8 cellular contexts compared by ENCODE assay signal in genomic region chr3:53072653-53073552, GRCh38. TPM values are rescaled to one million over a fixed set of nuclear protein-coding genes. Genes with fewer than 3 reads are reported as not detected.
DNase-seq lines count a peak whose midpoint lies in the region; ATAC-seq, FAIRE-seq and TF ChIP-seq lines count a peak whose summit lies in the region.

No MANE protein-coding gene starts in this region.

- H3K27ac ChIP-seq in coronary artery (peak overlapping the region; percentile 51 to 66), HepG2 (ENCODE audit: extremely low read length, insufficient read depth, low read length) (peak overlapping the region; percentile 71)

- CTCF ChIA-PET in activated CD4-positive, alpha-beta T cell treated with anti-CD3 and anti-CD28 coated beads for 36 hours (lab: Charles Lee): interaction anchor here (0.6 to 1.9 kb wide), 5 partner anchors 136 to 304 kb away, joined by 3 to 9 read pairs (median 5); no protein-coding TSS in a partner anchor
- CTCF ChIA-PET in HepG2 (lab: Yijun Ruan, JAX; ENCODE audit: low intra/inter-chr PET ratio, low total read pairs): interaction anchor here (2.1 kb wide), 2 partner anchors 138 to 221 kb away, joined by 10 to 14 read pairs; no protein-coding TSS in a partner anchor

- no peaks in the 10 kb centered on the region for H3K79me2 ChIP-seq in HepG2 (ENCODE audit: insufficient read depth, low read length)

- peak; percentile 81 for ATAC-seq in GM18870 (IDR thresholded peaks at IDR 0.05; ENCODE audit: unreplicated experiment)
- ATAC-seq in HG03108 (IDR thresholded peaks at IDR 0.05; ENCODE audit: unreplicated experiment): peak; percentile 80
- peak; percentile 94 for ATAC-seq in activated CD4-positive, alpha-beta T cell treated with anti-CD3 and anti-CD28 coated beads for 36 hours
- peak; percentile 93 for ATAC-seq in HepG2

- peak overlapping the region; percentile 70 for H3K9ac ChIP-seq in HepG2 (ENCODE audit: insufficient read depth, low read depth, low read length)

- no peaks in the 10 kb centered on the region for H3K27me3 Mint-ChIP-seq in activated CD4-positive, alpha-beta T cell treated with anti-CD3 and anti-CD28 coated beads for 36 hours

- peaks cover 18% of the 10 kb centered on the region for H3K4me1 Mint-ChIP-seq in activated CD4-positive, alpha-beta T cell treated with anti-CD3 and anti-CD28 coated beads for 36 hours

- peaks cover 27% of the 10 kb centered on the region for H3K4me1 ChIP-seq in HepG2 (ENCODE audit: insufficient read depth, low read length)

- H3K4me3 Mint-ChIP-seq in activated CD4-positive, alpha-beta T cell treated with anti-CD3 and anti-CD28 coated beads for 36 hours: peak overlapping the region; percentile 81

- DNase-seq in AG09319 (ENCODE audit: extremely low read depth, low read depth) (peak; percentile 32), NCI-H460 (ENCODE audit: extremely low read depth, low read depth) (peak; percentile 43), coronary artery (ENCODE audit: low spot score) (peak; percentile 84), HepG2 (ENCODE audit: low spot score) (peak; percentile 81)
- DNase-seq in activated CD4-positive, alpha-beta T cell treated with anti-CD3 and anti-CD28 coated beads for 36 hours: peak; percentile 95
- peak; percentile 84 to 86 for DNase-seq in stimulated activated CD4-positive, alpha-beta T cell treated with anti-CD3 and anti-CD28 coated beads, Interleukin-2, amount 100 ng/mL, for 48 hours

- TF ChIP-seq RAD21 in HepG2 (CRISPR knock-in tag; IDR thresholded peaks at IDR 0.05): peak; percentile 91

- no peaks in the 10 kb centered on the region for H3K9me3 Mint-ChIP-seq in activated CD4-positive, alpha-beta T cell treated with anti-CD3 and anti-CD28 coated beads for 36 hours (ENCODE audit: low read depth)

- no peaks in the 10 kb centered on the region for H3K9me3 ChIP-seq in HepG2 (ENCODE audit: low read length)

- peak; percentile 98 for TF ChIP-seq CTCF in AG09319 (IDR thresholded peaks at IDR 0.05; ENCODE audit: low read depth, low read length)
- peak; percentile 91 for TF ChIP-seq CTCF in coronary artery (IDR thresholded peaks at IDR 0.05)
- peak; percentile 99 for TF ChIP-seq CTCF in HepG2 (CRISPR knock-in tag; IDR thresholded peaks at IDR 0.05)

- peak overlapping the region; percentile 54 for H2AFZ ChIP-seq in HepG2 (ENCODE audit: low read length)

- H3K4me2 ChIP-seq in HepG2 (ENCODE audit: low read depth, low read length): peak overlapping the region; percentile 100

- H3K36me3 ChIP-seq in HepG2 (replicated peaks in 1 of 2; ENCODE audit: control insufficient read depth in 1 of 2, insufficient read depth in 2 of 2, low read length in 2 of 2): no peaks in the 10 kb centered on the region

- H4K20me1 ChIP-seq in HepG2 (ENCODE audit: insufficient read depth, low read length): no peaks in the 10 kb centered on the region

- H3K27ac Mint-ChIP-seq in activated CD4-positive, alpha-beta T cell treated with anti-CD3 and anti-CD28 coated beads for 36 hours: peak overlapping the region; percentile 97

- TF ChIP-seq EP300 in HepG2 (IDR thresholded peaks at IDR 0.05; ENCODE audit: low read depth in 2 of 2, low read length in 2 of 2): no peak
- TF ChIP-seq EP300 in HepG2 (CRISPR knock-in tag; IDR thresholded peaks at IDR 0.05; ENCODE audit: borderline replicate concordance): no peak

- POLR2A ChIA-PET in activated CD4-positive, alpha-beta T cell treated with anti-CD3 and anti-CD28 coated beads for 36 hours (lab: Charles Lee): interaction anchor here (0.6 kb wide), 1 partner anchor 30 kb away, joined by 3 read pairs; no protein-coding TSS in a partner anchor
- POLR2A ChIA-PET in HepG2 (lab: Yijun Ruan, JAX): interaction anchor here (1.9 kb wide), 1 partner anchor 20 kb away, joined by 4 read pairs; no protein-coding TSS in a partner anchor

- no peaks in the 10 kb centered on the region for H3K36me3 Mint-ChIP-seq in activated CD4-positive, alpha-beta T cell treated with anti-CD3 and anti-CD28 coated beads for 36 hours (ENCODE audit: low read depth)

- WGBS in HepG2 (ENCODE audit: low lambda C conversion rate): 0% methylated on average over 12 of the region's 32 CpGs

- H3K27me3 ChIP-seq in HepG2 (ENCODE audit: control insufficient read depth in 1 of 2, insufficient read depth in 2 of 2, low read length in 2 of 2): peaks cover 0 to 1% of the 10 kb centered on the region in 2 experiments; a peak in 2 of 5 replicates

- intact Hi-C loops in activated CD4-positive, alpha-beta T cell treated with anti-CD3 and anti-CD28 coated beads for 36 hours (cut with DNase I, micrococcal nuclease): loop anchor here (1.0 to 2.0 kb wide), 6 partner anchors 26 to 331 kb away; partner anchors contain the start of genes SFMBT1 (in 2 of the 2) and STIMATE (in 1 of the 2)
- intact Hi-C loops in HepG2 (cut with micrococcal nuclease; ENCODE audit: unreplicated experiment): loop anchor here (1.0 to 10.0 kb wide), 3 partner anchors 139 to 328 kb away; no protein-coding TSS in a partner anchor

- peak overlapping the region; percentile 78 for H3K4me3 ChIP-seq in coronary artery
- peak overlapping the region; percentile 67 to 83 (median 70) for H3K4me3 ChIP-seq in HepG2 (replicated peaks in 1 of 3; ENCODE audit: insufficient read depth in 1 of 3, low read depth in 2 of 3, low read length in 3 of 3)

- peak; percentile 71 for FAIRE-seq in HepG2 (lab: Jason Lieb, UNC)

- peak; percentile 45 to 82; a peak in 3 of 4 replicates for TF ChIP-seq POLR2A in HepG2 (IDR thresholded peaks at IDR 0.05; ENCODE audit: insufficient read depth in 1 of 2, low read depth in 2 of 2, low read length in 2 of 2)

- in situ Hi-C loops in HepG2 (cut with HindIII; ENCODE audit: extremely low pct_ligation_motif_present, low pct_unique_long_range_greater_than_20kb): no loop called here

- BruUV-seq in HepG2 (replicated peaks; lab: Mats Ljungman, UMichigan): no TSS peak

TF ChIP-seq in HepG2, 621 proteins besides CTCF, POLR2A, EP300 and RAD21 (continues in another document):
- TF ChIP-seq CEBPG (CRISPR knock-in tag; IDR thresholded peaks at IDR 0.05) (no peak; the same call in 1 of the 2 replicates), ZNF20 (CRISPR knock-in tag; IDR thresholded peaks at IDR 0.05) (no peak), RBM39 (IDR thresholded peaks at IDR 0.05; ENCODE audit: low read depth, low read length, poor library complexity, severe bottlenecking) (peak; percentile 33)

RNA-seq across cellular contexts. Expression of gene SFMBT1, which starts 27.0 kb away (rescaled TPM):
- total RNA-seq in NCI-H460 (2014; rRNA removed; shearing (Covaris generic)): 9.6 and 10.1 TPM in 2 replicates
- polyA plus RNA-seq in NCI-H460 (2014; cell fraction: nucleus; rRNA removed): 6.4 and 6.6 TPM in 2 replicates
- total RNA-seq in activated CD4-positive, alpha-beta T cell treated with anti-CD3 and anti-CD28 coated beads for 36 hours: 10 to 100 TPM; 14.5 to 20.3 TPM
- 12.8 and 15.6 TPM in 2 replicates for total RNA-seq in HepG2 (2016; rRNA removed; fragmentation: Illumina TruSeq; extraction: Trizol)
- total RNA-seq in HepG2 (2016; cell fraction: cytosol; rRNA removed; fragmentation: Illumina TruSeq; extraction: Trizol; ENCODE audit: low read depth): 8.9 and 9.3 TPM in 2 replicates
- 14.5 and 15.1 TPM in 2 replicates for total RNA-seq in HepG2 (2016; cell fraction: insoluble cytoplasmic fraction; rRNA removed; fragmentation: Illumina TruSeq; extraction: Trizol)
- 10.0 and 10.3 TPM in 2 replicates for total RNA-seq in HepG2 (2016; cell fraction: membrane; rRNA removed; fragmentation: Illumina TruSeq; extraction: Trizol)
- 9.9 and 12.6 TPM in 2 replicates for total RNA-seq in HepG2 (2016; cell fraction: nucleus; rRNA removed; fragmentation: Illumina TruSeq; extraction: Trizol)
- polyA plus RNA-seq in HepG2 (2011; rRNA removed): 3.8 and 4.0 TPM in 2 replicates
- polyA plus RNA-seq in HepG2 (2011; cell fraction: cytosol; rRNA removed): 2.9 and 3.8 TPM in 2 replicates
- 3.1 and 5.0 TPM in 2 replicates for polyA plus RNA-seq in HepG2 (2011; cell fraction: nucleus; rRNA removed)
- 3.3 TPM in 2 replicates for polyA plus RNA-seq in HepG2 (2012)
- 1.5 TPM in 2 replicates for polyA plus RNA-seq in HepG2 (2016; cell fraction: cytosol; fragmentation: Illumina TruSeq; extraction: Trizol; ENCODE audit: low read depth)
- 9.8 and 11.0 TPM in 2 replicates for polyA plus RNA-seq in HepG2 (2016; cell fraction: insoluble cytoplasmic fraction; fragmentation: Illumina TruSeq; extraction: Trizol; ENCODE audit: low read depth)
- 4.1 and 4.6 TPM in 2 replicates for polyA plus RNA-seq in HepG2 (2016; cell fraction: membrane; fragmentation: Illumina TruSeq; extraction: Trizol; ENCODE audit: low read depth)
- polyA plus RNA-seq in HepG2 (2016; cell fraction: nucleus; fragmentation: Illumina TruSeq; extraction: Trizol; ENCODE audit: insufficient read depth, low read depth): 9.0 and 10.5 TPM in 2 replicates
- 13.9 and 50.6 TPM in 2 replicates for polyA minus RNA-seq in HepG2 (2011; rRNA and poly(A)+ RNA removed; ENCODE audit: low replicate concordance)
- 5.8 and 10.0 TPM in 2 replicates for polyA minus RNA-seq in HepG2 (2011; cell fraction: cytosol; rRNA and poly(A)+ RNA removed)
- 13.1 and 13.9 TPM in 2 replicates for polyA minus RNA-seq in HepG2 (2011; cell fraction: nucleus; rRNA and poly(A)+ RNA removed)

RNA-seq across cellular contexts. Expression of gene RFT1, which starts 57.3 kb away (rescaled TPM):
- total RNA-seq in NCI-H460 (2014; rRNA removed; shearing (Covaris generic)): 23.5 and 26.8 TPM in 2 replicates
- polyA plus RNA-seq in NCI-H460 (2014; cell fraction: nucleus; rRNA removed): 10.4 and 10.7 TPM in 2 replicates
- 10 to 100 TPM; 39.8 to 49.0 TPM for total RNA-seq in activated CD4-positive, alpha-beta T cell treated with anti-CD3 and anti-CD28 coated beads for 36 hours
- 25.7 and 37.0 TPM in 2 replicates for total RNA-seq in HepG2 (2016; rRNA removed; fragmentation: Illumina TruSeq; extraction: Trizol)
- total RNA-seq in HepG2 (2016; cell fraction: cytosol; rRNA removed; fragmentation: Illumina TruSeq; extraction: Trizol; ENCODE audit: low read depth): 4.3 and 5.1 TPM in 2 replicates
- total RNA-seq in HepG2 (2016; cell fraction: insoluble cytoplasmic fraction; rRNA removed; fragmentation: Illumina TruSeq; extraction: Trizol): 25.2 and 37.3 TPM in 2 replicates
- total RNA-seq in HepG2 (2016; cell fraction: membrane; rRNA removed; fragmentation: Illumina TruSeq; extraction: Trizol): 14.7 and 16.2 TPM in 2 replicates
- 30.4 and 35.0 TPM in 2 replicates for total RNA-seq in HepG2 (2016; cell fraction: nucleus; rRNA removed; fragmentation: Illumina TruSeq; extraction: Trizol)
- polyA plus RNA-seq in HepG2 (2011; rRNA removed): 21.0 and 23.2 TPM in 2 replicates
- 21.9 and 27.5 TPM in 2 replicates for polyA plus RNA-seq in HepG2 (2011; cell fraction: cytosol; rRNA removed)
- 11.4 TPM in 2 replicates for polyA plus RNA-seq in HepG2 (2011; cell fraction: nucleus; rRNA removed)
- 13.7 and 19.5 TPM in 2 replicates for polyA plus RNA-seq in HepG2 (2012)
- polyA plus RNA-seq in HepG2 (2016; cell fraction: cytosol; fragmentation: Illumina TruSeq; extraction: Trizol; ENCODE audit: low read depth): 5.2 and 6.1 TPM in 2 replicates
- 20.1 and 21.3 TPM in 2 replicates for polyA plus RNA-seq in HepG2 (2016; cell fraction: insoluble cytoplasmic fraction; fragmentation: Illumina TruSeq; extraction: Trizol; ENCODE audit: low read depth)
- 10.2 and 12.2 TPM in 2 replicates for polyA plus RNA-seq in HepG2 (2016; cell fraction: membrane; fragmentation: Illumina TruSeq; extraction: Trizol; ENCODE audit: low read depth)
- polyA plus RNA-seq in HepG2 (2016; cell fraction: nucleus; fragmentation: Illumina TruSeq; extraction: Trizol; ENCODE audit: insufficient read depth, low read depth): 32.4 and 36.2 TPM in 2 replicates
- polyA minus RNA-seq in HepG2 (2011; rRNA and poly(A)+ RNA removed; ENCODE audit: low replicate concordance): 79.7 and 80.7 TPM in 2 replicates
- 17.0 and 17.7 TPM in 2 replicates for polyA minus RNA-seq in HepG2 (2011; cell fraction: cytosol; rRNA and poly(A)+ RNA removed)
- 15.6 and 15.8 TPM in 2 replicates for polyA minus RNA-seq in HepG2 (2011; cell fraction: nucleus; rRNA and poly(A)+ RNA removed)

Comparison
In these comparisons a context has a peak if more than half of its experiments do, and no peak if none do; other contexts are left out.
1. Peak in every context shown above with its lines: DNase-seq, ATAC-seq, H3K4me3 ChIP-seq and H3K27ac ChIP-seq.
2. DNase-seq: peak in every context shown above with its lines; median percentile 95 in activated CD4-positive, alpha-beta T cell treated with anti-CD3 and anti-CD28 coated beads for 36 hours; 85 in stimulated activated CD4-positive, alpha-beta T cell treated with anti-CD3 and anti-CD28 coated beads, Interleukin-2, amount 100 ng/mL, for 48 hours; 84 in coronary artery; 81 in HepG2; 43 in NCI-H460; 32 in AG09319.